Comparison of ENCODE assay signal across 8 cellular contexts in genomic region chr2:98771771-98772521, GRCh38. TPM values are rescaled to one million over a fixed set of nuclear protein-coding genes. Genes with fewer than 3 reads are reported as not detected.
DNase-seq lines count a peak whose midpoint lies in the region; ATAC-seq, FAIRE-seq and TF ChIP-seq lines count a peak whose summit lies in the region.

No MANE protein-coding gene starts in this region.

- H2BK15ac ChIP-seq in H1 (ENCODE audit: low read length) = no peak overlapping the region; the same call in 1 of the 2 replicates

- no peak overlapping the region for H3K56ac ChIP-seq in H1 (replicated peaks; ENCODE audit: insufficient read length, low read depth, low read length)

- no peak overlapping the region for H2BK12ac ChIP-seq in H1 (ENCODE audit: low read depth, low read length)

- no peaks in the 10 kb centered on the region for H3K27me3 Mint-ChIP-seq in activated CD4-positive, alpha-beta T cell treated with anti-CD3 and anti-CD28 coated beads, Interleukin-2, amount 10 ng/mL, durations not matched to agents 7 days and 5 days

- H2BK120ac ChIP-seq in H1 (replicated peaks; ENCODE audit: low read depth, low read length) = no peak overlapping the region

- no peak overlapping the region for H3K14ac ChIP-seq in H1 (ENCODE audit: insufficient read length)

- H3K9ac ChIP-seq in H1 (replicated peaks in 1 of 4; ENCODE audit: extremely low read depth in 1 of 4, low read depth in 3 of 4, low read length in 3 of 4) = no peak overlapping the region

- H3K23me2 ChIP-seq in H1 (ENCODE audit: low read depth, low read length) = no peaks in the 10 kb centered on the region

- peak overlapping the region; percentile 4; the same call in 1 of the 2 replicates for H3K18ac ChIP-seq in H1 (ENCODE audit: extremely low read depth, low read length)

- H4K5ac ChIP-seq in H1 (ENCODE audit: insufficient read length, low read depth, low read length) = no peak overlapping the region

- H3K4me3 ChIP-seq in H1 (ENCODE audit: extremely low read depth in 1 of 4, insufficient read depth in 2 of 4, low read depth in 3 of 4, low read length in 4 of 4) = no peak overlapping the region

- TF ChIP-seq EP300 in H1 (IDR thresholded peaks at IDR 0.05; ENCODE audit: borderline replicate concordance in 1 of 2, low read depth in 2 of 2, low read length in 2 of 2) = no peak

- no peak overlapping the region for H3K4me2 ChIP-seq in H1 (ENCODE audit: insufficient read depth in 1 of 2, low read depth in 2 of 2, low read length in 2 of 2)

- H3K4ac ChIP-seq in H1 (replicated peaks; ENCODE audit: insufficient read length, low read depth, low read length) = no peak overlapping the region

- H3K23ac ChIP-seq in H1 (ENCODE audit: insufficient read length) = no peak overlapping the region

- H3K27me3 ChIP-seq in H1 (replicated peaks in 1 of 4; ENCODE audit: control insufficient read depth in 3 of 4, extremely low read depth in 1 of 4, insufficient read depth in 3 of 4, low read length in 3 of 4) = no peaks in the 10 kb centered on the region

- no peaks in the 10 kb centered on the region for H4K20me1 ChIP-seq in H1 (replicated peaks in 1 of 2; ENCODE audit: control insufficient read depth in 1 of 2, insufficient read depth in 2 of 2, low read length in 2 of 2)

- no peaks in the 10 kb centered on the region for H3K9me3 Mint-ChIP-seq in activated CD4-positive, alpha-beta T cell treated with anti-CD3 and anti-CD28 coated beads, Interleukin-2, amount 10 ng/mL, durations not matched to agents 7 days and 5 days

- H3K4me1 Mint-ChIP-seq in activated CD4-positive, alpha-beta T cell treated with anti-CD3 and anti-CD28 coated beads, Interleukin-2, amount 10 ng/mL, durations not matched to agents 7 days and 5 days = peaks cover 73% of the 10 kb centered on the region

- CTCF ChIA-PET in activated CD4-positive, alpha-beta T cell treated with anti-CD3 and anti-CD28 coated beads, Interleukin-2, amount 10 ng/mL, durations not matched to agents 7 days and 5 days (lab: Charles Lee) = interaction anchor here (0.8 to 1.8 kb wide), 14 partner anchors 10 to 307 kb away, joined by 3 to 6 read pairs (median 3); no protein-coding TSS in a partner anchor
- CTCF ChIA-PET in H1 (lab: Charles Lee; ENCODE audit: partially characterized antibody) = interaction anchor here (1.0 kb wide), 2 partner anchors 24 to 50 kb away, joined by 3 read pairs; no protein-coding TSS in a partner anchor

- no peak for TF ChIP-seq RAD21 in H1 (IDR thresholded peaks at IDR 0.05 in 1 of 2, conservative IDR thresholded peaks at IDR 0.05 in 1 of 2; ENCODE audit: low read depth in 2 of 2, low read length in 2 of 2)

- H3K27ac ChIP-seq in H1 (ENCODE audit: low read depth, low read length) = no peak overlapping the region

- H4K91ac ChIP-seq in H1 (replicated peaks; ENCODE audit: insufficient read length, low read length) = no peak overlapping the region

- H3K9me3 ChIP-seq in H1 (ENCODE audit: insufficient read depth in 2 of 2, low read depth in 1 of 2, low read length in 1 of 2) = no peaks in the 10 kb centered on the region

- TF ChIP-seq CTCF in H1 (IDR thresholded peaks at IDR 0.05; ENCODE audit: control extremely low read depth in 1 of 3, insufficient read depth in 1 of 3, low read depth in 1 of 3, low read length in 3 of 3) (no peak), D721Med (IDR thresholded peaks at IDR 0.05; ENCODE audit: insufficient read depth, missing control alignments) (no peak)

- peaks cover 14% of the 10 kb centered on the region for H3K36me3 Mint-ChIP-seq in activated CD4-positive, alpha-beta T cell treated with anti-CD3 and anti-CD28 coated beads, Interleukin-2, amount 10 ng/mL, durations not matched to agents 7 days and 5 days (ENCODE audit: low read depth)

- H3K4me3 Mint-ChIP-seq in activated CD4-positive, alpha-beta T cell treated with anti-CD3 and anti-CD28 coated beads, Interleukin-2, amount 10 ng/mL, durations not matched to agents 7 days and 5 days = peak overlapping the region; percentile 91

- peak overlapping the region; percentile 97 for H3K27ac Mint-ChIP-seq in activated CD4-positive, alpha-beta T cell treated with anti-CD3 and anti-CD28 coated beads, Interleukin-2, amount 10 ng/mL, durations not matched to agents 7 days and 5 days

- H2AFZ ChIP-seq in H1 (ENCODE audit: low read length) = peak overlapping the region; percentile 87

- POLR2A ChIA-PET in activated CD4-positive, alpha-beta T cell treated with anti-CD3 and anti-CD28 coated beads, Interleukin-2, amount 10 ng/mL, durations not matched to agents 7 days and 5 days (lab: Charles Lee) = interaction anchor here (0.6 to 1.8 kb wide), 8 partner anchors 10 to 115 kb away, joined by 3 to 13 read pairs (median 3); partner anchors contain the start of gene MGAT4A
- POLR2A ChIA-PET in H1 (lab: Charles Lee; ENCODE audit: partially characterized antibody) = interaction anchor here (1.9 kb wide), 1 partner anchor 16 kb away, joined by 4 read pairs; no protein-coding TSS in a partner anchor

- no peaks in the 10 kb centered on the region for H3K36me3 ChIP-seq in H1 (ENCODE audit: control insufficient read depth in 2 of 4, insufficient read depth in 4 of 4, low read length in 3 of 4)

- no peak overlapping the region for H2AK5ac ChIP-seq in H1 (ENCODE audit: low read depth, low read length)

- H4K8ac ChIP-seq in H1 (ENCODE audit: extremely low read depth, insufficient read depth, low read length) = no peak overlapping the region

- peak; percentile 84 for DNase-seq in activated CD4-positive, alpha-beta T cell treated with anti-CD3 and anti-CD28 coated beads, Interleukin-2, amount 10 ng/mL, durations not matched to agents 7 days and 5 days
- DNase-seq in H1 (ENCODE audit: low read depth in 1 of 2, low spot score in 2 of 2) (no peak), hepatic stellate cell (ENCODE audit: low spot score) (no peak), 8988T (no peak), NCI-H524 (lab: John Stamatoyannopoulos, UW) (no peak), D721Med (ENCODE audit: insufficient read length, low spot score) (no peak)
- peak; percentile 15 to 38 (median 34) for DNase-seq in stimulated activated CD4-positive, alpha-beta T cell treated with anti-CD3 and anti-CD28 coated beads, TNF-alpha, amount 100 ng/mL, for 1 hour (ENCODE audit: low read depth in 3 of 3, low spot score in 1 of 3)

- H3K79me2 ChIP-seq in H1 (ENCODE audit: control insufficient read depth in 1 of 2, insufficient read depth in 2 of 2, low read length in 2 of 2) = no peaks in the 10 kb centered on the region

- peak; percentile 49 for ATAC-seq in HG03045 (IDR thresholded peaks at IDR 0.05; ENCODE audit: unreplicated experiment)

- H2BK5ac ChIP-seq in H1 (ENCODE audit: low read depth, low read length) = no peak overlapping the region

- FAIRE-seq in H1 (lab: Jason Lieb, UNC) (no peak), D721Med (lab: Jason Lieb, UNC) (no peak)

- H2BK20ac ChIP-seq in H1 (ENCODE audit: low read length) = no peak overlapping the region

- 82% methylated on average over 16 of the region's 16 CpGs; no CpG with 5 or more reads in 1 of the 2 experiments for WGBS in H1 (ENCODE audit: extremely low coverage in 1 of 2, insufficient coverage in 1 of 2, insufficient read length in 1 of 2, insufficient replicate concordance in 2 of 2, low coverage in 1 of 2, low lambda C conversion rate in 2 of 2, missing lambda C conversion rate in 1 of 2), 2 experiments

- H3K4me1 ChIP-seq in H1 (replicated peaks in 1 of 4; ENCODE audit: control insufficient read depth in 3 of 4, insufficient read depth in 4 of 4, low read length in 3 of 4) = peaks cover 3 to 9% (median 5%) of the 10 kb centered on the region in 4 experiments; a peak in 5 of 7 replicates

- H3K79me1 ChIP-seq in H1 (ENCODE audit: low read depth, low read length) = no peaks in the 10 kb centered on the region

- TF ChIP-seq POLR2A in H1 (IDR thresholded peaks at IDR 0.05; ENCODE audit: control extremely low read depth in 1 of 2, low read depth in 2 of 2, low read length in 2 of 2) = no peak

TF ChIP-seq in H1, 55 proteins besides CTCF, POLR2A, EP300 and RAD21:
- TF ChIP-seq SIX5 (IDR thresholded peaks at IDR 0.05; ENCODE audit: low read depth, low read length) = no peak
- no peak for TF ChIP-seq POU5F1 (IDR thresholded peaks at IDR 0.05; ENCODE audit: low read depth, low read length)
- TF ChIP-seq ZNF274 (IDR thresholded peaks at IDR 0.05; ENCODE audit: borderline replicate concordance, extremely low read depth, low read length) = no peak
- no peak for TF ChIP-seq JUND (IDR thresholded peaks at IDR 0.05; ENCODE audit: low read length)
- TF ChIP-seq RNF2 (IDR thresholded peaks at IDR 0.05; ENCODE audit: borderline replicate concordance, low read depth, low read length, missing control alignments, poor library complexity, severe bottlenecking) = no peak
- TF ChIP-seq BCL11A (IDR thresholded peaks at IDR 0.05; ENCODE audit: low read depth in 2 of 2, low read length in 2 of 2) = no peak
- TF ChIP-seq, protein P1, sequence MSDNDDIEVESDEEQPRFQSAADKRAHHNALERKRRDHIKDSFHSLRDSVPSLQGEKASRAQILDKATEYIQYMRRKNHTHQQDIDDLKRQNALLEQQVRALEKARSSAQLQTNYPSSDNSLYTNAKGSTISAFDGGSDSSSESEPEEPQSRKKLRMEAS (IDR thresholded peaks at IDR 0.05) = no peak
TF ChIP-seq in H1: peak in this region for 0.

RNA-seq across cellular contexts. Expression of gene MGAT4A, which starts 41.0 kb away (rescaled TPM):
- 100 to 1,000 TPM in 1 of 2 experiments, 10 to 100 TPM in 1; 93.9 to 109 TPM for total RNA-seq in activated CD4-positive, alpha-beta T cell treated with anti-CD3 and anti-CD28 coated beads, Interleukin-2, amount 10 ng/mL, durations not matched to agents 7 days and 5 days
- total RNA-seq in H1 (2021; fragmentation: NEBNext Ultra II Directional; extraction: Animal tissue kit (Norgen Biotek cat#: 25700)) = 7.3 and 7.7 TPM in 2 replicates
- 0.88 and 1.4 TPM in 2 replicates for polyA plus RNA-seq in H1 (2011; rRNA removed)
- 1.1 TPM for polyA plus RNA-seq in H1 (2011; cell fraction: cytosol; rRNA removed)
- 0.77 TPM for polyA plus RNA-seq in H1 (2011; cell fraction: nucleus; rRNA removed)
- polyA plus RNA-seq in H1 (2012, experiment 1 of 2) = 2.2 to 4.4 TPM (median 2.8 TPM) in 4 replicates
- 0.76 TPM for polyA plus RNA-seq in H1 (2012, experiment 2 of 2)
- polyA plus RNA-seq in H1 (2013, experiment 1 of 2) = 2.2 TPM
- 2.3 TPM for polyA plus RNA-seq in H1 (2013, experiment 2 of 2)
- polyA minus RNA-seq in H1 (2011; rRNA and poly(A)+ RNA removed) = 2.8 and 3.1 TPM in 2 replicates
- 0.95 TPM for polyA minus RNA-seq in H1 (2011; cell fraction: cytosol; rRNA and poly(A)+ RNA removed)
- 4.7 TPM for polyA minus RNA-seq in H1 (2011; cell fraction: nucleus; rRNA and poly(A)+ RNA removed)

Comparison
In these comparisons a context has a peak if more than half of its experiments do, and no peak if none do; other contexts are left out.
1. DNase-seq: peak in activated CD4-positive, alpha-beta T cell treated with anti-CD3 and anti-CD28 coated beads, Interleukin-2, amount 10 ng/mL, durations not matched to agents 7 days and 5 days (single experiment) and stimulated activated CD4-positive, alpha-beta T cell treated with anti-CD3 and anti-CD28 coated beads, TNF-alpha, amount 100 ng/mL, for 1 hour (3 of 3); none in H1 (0 of 2), hepatic stellate cell (single experiment), 8988T (single experiment), NCI-H524 (0 of 2) and D721Med (single experiment).
2. RNA of gene MGAT4A, which starts 41.0 kb away (total RNA-seq): 93.9 to 109 TPM in activated CD4-positive, alpha-beta T cell treated with anti-CD3 and anti-CD28 coated beads, Interleukin-2, amount 10 ng/mL, durations not matched to agents 7 days and 5 days; 7.3 to 7.7 TPM in H1; every median in the first group is over 10 times any median in the second.